ENCODE assay signal across 10 cellular contexts in the genomic region with DNA sequence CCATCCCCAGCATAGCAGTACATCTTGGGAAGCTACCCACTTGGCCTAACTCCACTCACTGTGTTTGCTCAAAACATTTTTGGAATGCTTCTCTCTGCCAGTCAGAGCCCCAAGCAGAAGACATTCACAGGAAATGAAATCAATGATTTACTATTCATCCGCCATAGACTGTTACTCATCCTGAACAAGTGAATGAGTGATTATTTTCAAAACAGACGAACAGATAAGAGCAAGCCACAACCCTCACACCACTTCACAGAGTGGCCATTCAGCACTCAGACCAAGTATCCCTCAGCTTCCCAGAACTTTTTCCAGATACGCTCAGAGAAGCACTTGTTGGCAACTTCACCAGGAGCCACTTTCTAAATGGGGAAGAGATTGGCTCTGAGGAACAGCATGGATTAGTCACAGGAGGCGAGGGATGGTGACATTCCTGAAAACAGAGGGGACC. TPM values are rescaled to one million over a fixed set of nuclear protein-coding genes. Genes with fewer than 3 reads are reported as not detected.
DNase-seq lines count a peak whose midpoint lies in the region; ATAC-seq and TF ChIP-seq lines count a peak whose summit lies in the region.
"Had no signal": no experiment of that assay in that cellular context is flagged by ENCODE, and none has a peak within 500 bp of the region (broad histone marks: within the 10 kb centered on the region; RNA-seq: fewer than 3 reads in every experiment).

No MANE protein-coding gene starts in this region.

- TF ChIP-seq RAD21 in Ishikawa (IDR thresholded peaks at IDR 0.05; ENCODE audit: low read depth): no peak

- DNase-seq in AG04449 (ENCODE audit: low read depth, low spot score) (peak; percentile 84), choroid plexus epithelial cell (ENCODE audit: low read depth) (peak; percentile 72), lung (ENCODE audit: low spot score) (no peak), MV-4-11 (lab: John Stamatoyannopoulos, UW) (no peak), retina (no peak), ecto neural progenitor cell (ENCODE audit: low spot score) (no peak)
- DNase-seq: caudate nucleus, Karpas-422 had no signal

- no peak for TF ChIP-seq EP300 in Ishikawa (IDR thresholded peaks at IDR 0.05; ENCODE audit: borderline replicate concordance)

- H3K27ac ChIP-seq in lung (ENCODE audit: low read depth in 1 of 2, low read length in 1 of 2): no peak overlapping the region

- TF ChIP-seq CTCF in AG04449 (IDR thresholded peaks at IDR 0.05; ENCODE audit: insufficient read depth, low read length, missing control alignments): no peak
- no peak for TF ChIP-seq CTCF in choroid plexus epithelial cell (conservative IDR thresholded peaks at IDR 0.05; ENCODE audit: low read depth, low read length)
- no peak for TF ChIP-seq CTCF in lung (IDR thresholded peaks at IDR 0.05; ENCODE audit: control extremely low read depth, extremely low read depth)

- H3K4me3 ChIP-seq in AG04449 (ENCODE audit: low read depth, low read length) (no peak overlapping the region), choroid plexus epithelial cell (ENCODE audit: low read depth, low read length) (no peak overlapping the region), lung (no peak overlapping the region)

- no peaks in the 10 kb centered on the region for H3K4me1 ChIP-seq in lung (ENCODE audit: control insufficient read depth in 2 of 2, insufficient read depth in 2 of 2, low read length in 2 of 2)

- H3K9me3 ChIP-seq in lung (ENCODE audit: control insufficient read depth in 2 of 2, insufficient read depth in 1 of 2, low read length in 1 of 2): no peaks in the 10 kb centered on the region

- POLR2A ChIA-PET in AG04449 (lab: Yijun Ruan, JAX): interaction anchor here (0.5 to 1.8 kb wide), 4 partner anchors 14 to 214 kb away, joined by 3 to 6 read pairs (median 4); no protein-coding TSS in a partner anchor

- H3K36me3 ChIP-seq in lung (ENCODE audit: control insufficient read depth in 2 of 2, insufficient read depth in 2 of 2, low read length in 2 of 2): no peaks in the 10 kb centered on the region

- no peaks in the 10 kb centered on the region for H3K27me3 ChIP-seq in lung (ENCODE audit: control insufficient read depth, insufficient read depth)

- ATAC-seq in lung (ENCODE audit: insufficient read depth, low FRiP score) (peak; percentile 34), GM21619 (IDR thresholded peaks at IDR 0.05; ENCODE audit: unreplicated experiment) (no peak)

- WGBS in lung, 2 donors: 45 to 56% methylated on average over 4 of the region's 4 CpGs

- CTCF ChIA-PET in AG04449 (lab: Yijun Ruan, JAX): interaction anchor here (0.6 to 20.5 kb wide), 6 partner anchors 9 to 379 kb away, joined by 3 to 645 read pairs (median 4); no protein-coding TSS in a partner anchor

TF ChIP-seq in Ishikawa, 13 proteins besides CTCF, POLR2A, EP300 and RAD21:
- peak; percentile 64 for TF ChIP-seq TEAD4 (IDR thresholded peaks at IDR 0.05)
- TF ChIP-seq, protein P1, sequence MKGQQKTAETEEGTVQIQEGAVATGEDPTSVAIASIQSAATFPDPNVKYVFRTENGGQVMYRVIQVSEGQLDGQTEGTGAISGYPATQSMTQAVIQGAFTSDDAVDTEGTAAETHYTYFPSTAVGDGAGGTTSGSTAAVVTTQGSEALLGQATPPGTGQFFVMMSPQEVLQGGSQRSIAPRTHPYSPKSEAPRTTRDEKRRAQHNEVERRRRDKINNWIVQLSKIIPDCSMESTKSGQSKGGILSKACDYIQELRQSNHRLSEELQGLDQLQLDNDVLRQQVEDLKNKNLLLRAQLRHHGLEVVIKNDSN (IDR thresholded peaks at IDR 0.05): no peak
TF ChIP-seq in Ishikawa: peak in this region for 1.

RNA-seq across cellular contexts. Expression of a gene that starts 13.0 kb away (rescaled TPM):
- total RNA-seq in lung: 10 to 100 TPM in 1 of 2 donors, 1 to 10 TPM in 1; 9.6 to 51.2 TPM
- 10 to 100 TPM in 1 of 2 donors, 1 to 10 TPM in 1; 5.8 to 15.1 TPM for polyA plus RNA-seq in lung

Comparison
In these comparisons a context has a peak if more than half of its experiments do, and no peak if none do; other contexts are left out.
1. DNase-seq: peak in AG04449 (single experiment) and choroid plexus epithelial cell (single experiment); none in lung (single experiment), MV-4-11 (single experiment), retina (single experiment) and ecto neural progenitor cell (single experiment).